ENCODE assay signal across 14 cellular contexts in genomic region chr7:11706666-11707605, GRCh38.
DNase-seq lines count a peak whose midpoint lies in the region; ATAC-seq and TF ChIP-seq lines count a peak whose summit lies in the region.
"Had no signal": no experiment of that assay in that cellular context is flagged by ENCODE, and none has a peak within 500 bp of the region (broad histone marks: within the 10 kb centered on the region; RNA-seq: fewer than 3 reads in every experiment).

No MANE protein-coding gene starts in this region.

- DNase-seq in NCI-H345 (lab: John Stamatoyannopoulos, UW) (peak; percentile 25), NCI-H345 treated with DMSO at 0.1 percent for 48 hours (lab: John Stamatoyannopoulos, UW; ENCODE audit: unreplicated experiment) (no peak), Panc1 (ENCODE audit: low read depth, low spot score) (no peak), iris pigment epithelial cell (ENCODE audit: low read depth) (peak; percentile 65), smooth muscle cell (lab: John Stamatoyannopoulos, UW; ENCODE audit: unreplicated experiment) (no peak)
- no peak for DNase-seq in activated CD4-positive, alpha-beta memory T cell treated with anti-CD3 and anti-CD28 coated beads for 36 hours
- DNase-seq: activated CD4-positive, alpha-beta T cell treated with anti-CD3 and anti-CD28 coated beads, Interleukin-2, amount 10 ng/mL, durations not matched to agents 7 days and 5 days; NCI-H1048 had no signal

- no peak overlapping the region for H3K27ac Mint-ChIP-seq in activated CD4-positive, alpha-beta memory T cell treated with anti-CD3 and anti-CD28 coated beads for 36 hours
- H3K27ac Mint-ChIP-seq: activated CD4-positive, alpha-beta T cell treated with anti-CD3 and anti-CD28 coated beads, Interleukin-2, amount 10 ng/mL, durations not matched to agents 7 days and 5 days; neural progenitor cell; T-helper 1 cell treated with Interleukin-12 subunit alpha and Interleukin-12 subunit beta and Interleukin-4 antibody, amounts not matched to agents 30 μg/mL and 1 μg/mL, for 36 hours had no signal

- no peaks in the 10 kb centered on the region for H3K36me3 Mint-ChIP-seq in activated CD4-positive, alpha-beta memory T cell treated with anti-CD3 and anti-CD28 coated beads for 36 hours
- H3K36me3 Mint-ChIP-seq: neural progenitor cell had no signal

- CTCF ChIA-PET in Panc1 (lab: Charles Lee) = no interaction called here
- CTCF ChIA-PET in activated CD4-positive, alpha-beta memory T cell treated with anti-CD3 and anti-CD28 coated beads for 36 hours (lab: Charles Lee) = no interaction called here

- no peak overlapping the region for H3K4me3 Mint-ChIP-seq in activated CD4-positive, alpha-beta memory T cell treated with anti-CD3 and anti-CD28 coated beads for 36 hours
- H3K4me3 Mint-ChIP-seq: activated CD4-positive, alpha-beta T cell treated with anti-CD3 and anti-CD28 coated beads, Interleukin-2, amount 10 ng/mL, durations not matched to agents 7 days and 5 days; neural progenitor cell; T-helper 1 cell treated with Interleukin-12 subunit alpha and Interleukin-12 subunit beta and Interleukin-4 antibody, amounts not matched to agents 30 μg/mL and 1 μg/mL, for 36 hours had no signal

- WGBS in smooth muscle cell (ENCODE audit: low lambda C conversion rate) = 30% methylated on average over 2 of the region's 2 CpGs

- H3K9me3 ChIP-seq in Panc1 (ENCODE audit: control insufficient read depth, insufficient read depth, low read depth, low read length) = no peaks in the 10 kb centered on the region
- no peaks in the 10 kb centered on the region for H3K9me3 ChIP-seq in smooth muscle cell (replicated peaks; ENCODE audit: low read depth)

- no peaks in the 10 kb centered on the region for H3K4me1 Mint-ChIP-seq in activated CD4-positive, alpha-beta memory T cell treated with anti-CD3 and anti-CD28 coated beads for 36 hours (ENCODE audit: low read depth)
- H3K4me1 Mint-ChIP-seq: activated CD4-positive, alpha-beta T cell treated with anti-CD3 and anti-CD28 coated beads, Interleukin-2, amount 10 ng/mL, durations not matched to agents 7 days and 5 days had no signal

- peaks cover 48% of the 10 kb centered on the region for H3K4me1 ChIP-seq in Panc1 (ENCODE audit: control insufficient read depth, insufficient read depth, low read length)
- H3K4me1 ChIP-seq in smooth muscle cell (ENCODE audit: low read depth) = peaks cover 8% of the 10 kb centered on the region

- POLR2A ChIA-PET in Panc1 (lab: Charles Lee) = interaction anchor here (0.6 kb wide), 2 partner anchors 72 to 161 kb away, joined by 5 to 7 read pairs; no protein-coding TSS in a partner anchor
- POLR2A ChIA-PET in activated CD4-positive, alpha-beta memory T cell treated with anti-CD3 and anti-CD28 coated beads for 36 hours (lab: Charles Lee) = no interaction called here

- H3K36me3 ChIP-seq in Panc1 (ENCODE audit: control insufficient read depth, insufficient read depth, low read length) (no peaks in the 10 kb centered on the region), smooth muscle cell (ENCODE audit: low read depth) (no peaks in the 10 kb centered on the region)
- H3K36me3 ChIP-seq: cardiac muscle cell, neural progenitor cell had no signal

- H3K9ac ChIP-seq in smooth muscle cell (ENCODE audit: low read depth) = no peak overlapping the region
- H3K9ac ChIP-seq: neural progenitor cell had no signal

- H4K20me1 ChIP-seq in smooth muscle cell (ENCODE audit: low read depth) = no peaks in the 10 kb centered on the region

- ATAC-seq in Panc1 = peak; percentile 83
- ATAC-seq in GM21825 (IDR thresholded peaks at IDR 0.05; ENCODE audit: unreplicated experiment) = no peak
- ATAC-seq in HG03378 (IDR thresholded peaks at IDR 0.05; ENCODE audit: unreplicated experiment) = no peak

- H3K4me3 ChIP-seq in Panc1 (ENCODE audit: low read depth in 2 of 2, low read length in 2 of 2) (no peak overlapping the region), smooth muscle cell (no peak overlapping the region)
- H3K4me3 ChIP-seq: cardiac muscle cell, neural progenitor cell had no signal

- H2AFZ ChIP-seq in smooth muscle cell (ENCODE audit: low read depth) = peak overlapping the region; percentile 10
- H2AFZ ChIP-seq: neural progenitor cell had no signal

- no peak for TF ChIP-seq CTCF in Panc1 (IDR thresholded peaks at IDR 0.05)
- no peak for TF ChIP-seq CTCF in smooth muscle cell (IDR thresholded peaks at IDR 0.05; ENCODE audit: borderline replicate concordance, insufficient read depth, poor library complexity, severe bottlenecking)

- peak overlapping the region; percentile 86 for H3K27ac ChIP-seq in Panc1 (ENCODE audit: low read length)
- no peak overlapping the region for H3K27ac ChIP-seq in smooth muscle cell (ENCODE audit: low read depth)
- H3K27ac ChIP-seq: cardiac muscle cell, epithelial cell of prostate, neural progenitor cell had no signal

- H3K79me2 ChIP-seq in smooth muscle cell (ENCODE audit: low read depth) = no peaks in the 10 kb centered on the region

- H3K4me2 ChIP-seq in smooth muscle cell = peak overlapping the region; percentile 12
- H3K4me2 ChIP-seq: neural progenitor cell had no signal

- H3K27me3 ChIP-seq in Panc1 (ENCODE audit: control insufficient read depth, insufficient read depth, low read length) (no peaks in the 10 kb centered on the region), smooth muscle cell (ENCODE audit: low read depth) (no peaks in the 10 kb centered on the region)
- H3K27me3 ChIP-seq: cardiac muscle cell, neural progenitor cell had no signal

- H3K27me3 Mint-ChIP-seq in activated CD4-positive, alpha-beta memory T cell treated with anti-CD3 and anti-CD28 coated beads for 36 hours = no peaks in the 10 kb centered on the region
- H3K27me3 Mint-ChIP-seq: activated CD4-positive, alpha-beta T cell treated with anti-CD3 and anti-CD28 coated beads, Interleukin-2, amount 10 ng/mL, durations not matched to agents 7 days and 5 days had no signal

- H3F3A ChIP-seq in smooth muscle cell (ENCODE audit: low read depth) = no peaks in the 10 kb centered on the region

- H3K9me3 Mint-ChIP-seq in activated CD4-positive, alpha-beta memory T cell treated with anti-CD3 and anti-CD28 coated beads for 36 hours = no peaks in the 10 kb centered on the region
- H3K9me3 Mint-ChIP-seq: activated CD4-positive, alpha-beta T cell treated with anti-CD3 and anti-CD28 coated beads, Interleukin-2, amount 10 ng/mL, durations not matched to agents 7 days and 5 days; neural progenitor cell; T-helper 1 cell treated with Interleukin-12 subunit alpha and Interleukin-12 subunit beta and Interleukin-4 antibody, amounts not matched to agents 30 μg/mL and 1 μg/mL, for 36 hours had no signal

- in situ Hi-C loops in Panc1 (cut with HindIII; ENCODE audit: low pct_unique_long_range_greater_than_20kb, low sequenced_read_pairs) = no loop called here

- BruUV-seq in Panc1 (replicated peaks; lab: Mats Ljungman, UMichigan) = no TSS peak

- intact Hi-C loops in Panc1 (cut with micrococcal nuclease; ENCODE audit: unreplicated experiment) = no loop called here
- intact Hi-C loops in activated CD4-positive, alpha-beta memory T cell treated with anti-CD3 and anti-CD28 coated beads for 36 hours (cut with micrococcal nuclease) = no loop called here

Comparison
In these comparisons a context has a peak if more than half of its experiments do, and no peak if none do; other contexts are left out.
1. DNase-seq: peak in NCI-H345 (single experiment) and iris pigment epithelial cell (single experiment); none in NCI-H345 treated with DMSO at 0.1 percent for 48 hours (single experiment), Panc1 (single experiment), smooth muscle cell (single experiment) and activated CD4-positive, alpha-beta memory T cell treated with anti-CD3 and anti-CD28 coated beads for 36 hours (single experiment).